ENCODE assay signal across 20 cellular contexts in the genomic region with DNA sequence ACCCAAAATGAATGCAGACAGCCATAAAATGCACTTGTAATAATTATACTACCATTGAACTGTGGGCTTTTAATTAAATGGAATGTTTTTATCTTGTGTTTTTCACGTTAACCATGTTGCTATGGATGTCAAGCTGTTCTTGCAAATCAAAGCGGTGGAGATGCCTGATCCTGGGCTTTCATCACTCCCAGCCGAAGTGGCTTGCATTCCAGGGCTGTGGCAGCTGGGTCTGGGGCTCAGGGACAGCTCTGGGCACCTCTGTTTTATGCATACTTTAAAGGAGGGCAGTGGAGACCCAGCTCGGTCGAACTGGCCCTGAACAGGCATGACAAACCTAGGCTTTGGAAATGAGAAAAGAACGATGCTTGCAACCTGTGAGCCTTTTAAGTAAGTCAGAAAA.
A peak's percentile ranks its signal among the peaks of the same experiment; 100 is the strongest.
DNase-seq lines count a peak whose midpoint lies in the region; TF ChIP-seq lines count a peak whose summit lies in the region.
"Had no signal": no experiment of that assay in that cellular context is flagged by ENCODE, and none has a peak within 500 bp of the region (broad histone marks: within the 10 kb centered on the region; RNA-seq: fewer than 3 reads in every experiment).

No MANE protein-coding gene starts in this region.

- H3K79me1 ChIP-seq in mesendoderm (ENCODE audit: low read length) = no peaks in the 10 kb centered on the region

- no CpG with 5 or more reads among the region's 6 CpGs for WGBS in mesendoderm (ENCODE audit: extremely low coverage, insufficient coverage, low lambda C conversion rate)

- H3K56ac ChIP-seq in mesendoderm (ENCODE audit: low read length) = no peak overlapping the region

- no peak overlapping the region for H3K4ac ChIP-seq in mesendoderm (ENCODE audit: low read depth, low read length)

- no peaks in the 10 kb centered on the region for H3K36me3 ChIP-seq in mesendoderm (ENCODE audit: control insufficient read depth, insufficient read depth, low read length)
- H3K36me3 ChIP-seq in A673 (ENCODE audit: insufficient read depth, low read length, poor library complexity, severe bottlenecking) = no peaks in the 10 kb centered on the region
- H3K36me3 ChIP-seq: BLaER1 had no signal

- peaks cover 6% of the 10 kb centered on the region for H3K27me3 Mint-ChIP-seq in brain
- H3K27me3 Mint-ChIP-seq in HFFc6 (ENCODE audit: insufficient read depth) = peaks cover 11% of the 10 kb centered on the region
- H3K27me3 Mint-ChIP-seq in type B pancreatic cell = no peaks in the 10 kb centered on the region

- no peak overlapping the region for H4K5ac ChIP-seq in mesendoderm (ENCODE audit: low read length)

- H3K4me2 ChIP-seq in mesendoderm (ENCODE audit: low read length) = no peak overlapping the region
- H3K4me2 ChIP-seq: BLaER1 had no signal

- H3K4me1 Mint-ChIP-seq in brain = peaks cover 14% of the 10 kb centered on the region
- H3K4me1 Mint-ChIP-seq in HFFc6 (ENCODE audit: low read depth) = no peaks in the 10 kb centered on the region
- H3K4me1 Mint-ChIP-seq in type B pancreatic cell (ENCODE audit: unreplicated experiment) = no peaks in the 10 kb centered on the region

- peaks cover 3% of the 10 kb centered on the region for H3K4me1 ChIP-seq in mesendoderm (ENCODE audit: control insufficient read depth, low read depth, low read length)
- H3K4me1 ChIP-seq in A673 (ENCODE audit: insufficient read depth, low read length, poor library complexity, severe bottlenecking) = no peaks in the 10 kb centered on the region
- H3K4me1 ChIP-seq: BLaER1 had no signal

- H3K27ac ChIP-seq in mesendoderm (ENCODE audit: low read depth, low read length) (no peak overlapping the region), A673 (ENCODE audit: low read depth, low read length, poor library complexity, severe bottlenecking) (no peak overlapping the region)
- H3K27ac ChIP-seq: BLaER1, GM23248 had no signal

- no peak overlapping the region for H2AK5ac ChIP-seq in mesendoderm (ENCODE audit: low read length)

- CTCF ChIA-PET in A673 (lab: Charles Lee) = no interaction called here

- no peak overlapping the region for H2BK120ac ChIP-seq in mesendoderm (ENCODE audit: low read depth, low read length)

- BruUV-seq in A673 (replicated peaks; lab: Mats Ljungman, UMichigan) = no TSS peak

- no peak overlapping the region for H2BK5ac ChIP-seq in mesendoderm (ENCODE audit: low read length)

- no peak overlapping the region for H2BK15ac ChIP-seq in mesendoderm (replicated peaks; ENCODE audit: low read depth)

- H3K9me3 ChIP-seq in A673 (ENCODE audit: low read depth, low read length, poor library complexity, severe bottlenecking) = no peaks in the 10 kb centered on the region

- H4K8ac ChIP-seq in mesendoderm (ENCODE audit: low read depth, low read length) = no peak overlapping the region

- H3K9me3 Mint-ChIP-seq in brain = peaks cover 0 to 10% (median 1%) of the 10 kb centered on the region in 5 experiments
- no peaks in the 10 kb centered on the region for H3K9me3 Mint-ChIP-seq in HFFc6
- no peaks in the 10 kb centered on the region for H3K9me3 Mint-ChIP-seq in type B pancreatic cell
- H3K9me3 Mint-ChIP-seq: CD8-positive, alpha-beta T cell had no signal

- no peak overlapping the region for H3K9ac ChIP-seq in mesendoderm (ENCODE audit: low read length)
- H3K9ac ChIP-seq: BLaER1, GM23248 had no signal

- no peak overlapping the region for H3K4me3 ChIP-seq in mesendoderm (ENCODE audit: low read length)
- H3K4me3 ChIP-seq in A673 (ENCODE audit: low read depth, low read length, poor library complexity, severe bottlenecking) = no peak overlapping the region
- H3K4me3 ChIP-seq: BLaER1, GM12878, GM23248 had no signal

- POLR2A ChIA-PET in A673 (lab: Charles Lee; ENCODE audit: low non-redundant PET) = no interaction called here

- no peak overlapping the region for H3K18ac ChIP-seq in mesendoderm (ENCODE audit: low read length)

- TF ChIP-seq CTCF in brain (conservative IDR thresholded peaks at IDR 0.05) (no peak), A673 (conservative IDR thresholded peaks at IDR 0.05; ENCODE audit: low read depth, low read length) (no peak), HFFc6 (IDR thresholded peaks at IDR 0.05) (no peak), type B pancreatic cell (conservative IDR thresholded peaks at IDR 0.05) (no peak)

- no peaks in the 10 kb centered on the region for H3K27me3 ChIP-seq in mesendoderm (ENCODE audit: insufficient read depth, low read length, poor library complexity)
- H3K27me3 ChIP-seq in A673 (replicated peaks; ENCODE audit: insufficient read depth, low read depth, low read length, poor library complexity) = no peaks in the 10 kb centered on the region
- H3K27me3 ChIP-seq: BLaER1 had no signal

- DNase-seq in NCI-H2227 (lab: John Stamatoyannopoulos, UW; ENCODE audit: unreplicated experiment) (peak; percentile 9), NCI-H2227 treated with DMSO at 0.1 percent for 48 hours (lab: John Stamatoyannopoulos, UW) (no peak), mesendoderm (peak; percentile 85), A673 (ENCODE audit: low spot score) (no peak), HFFc6 (no peak), type B pancreatic cell (ENCODE audit: extremely low spot score, unreplicated experiment) (no peak), HuH-7 (ENCODE audit: low spot score) (no peak)
- DNase-seq: 8988T; CD8-positive, alpha-beta T cell; DND-41; GDM1; GM23248; MV-4-11; NCI-H1436; NCI-H2029; NCI-H2171; NCI-H82 had no signal

- H3K4me3 Mint-ChIP-seq in brain (peak overlapping the region in 3 of 5 experiments; percentile 17 to 71 (median 54)), HFFc6 (no peak overlapping the region; the same call in 1 of the 2 replicates), type B pancreatic cell (no peak overlapping the region)
- H3K4me3 Mint-ChIP-seq: CD8-positive, alpha-beta T cell had no signal

- peak overlapping the region in 2 of 5 experiments; percentile 57 to 89 for H3K27ac Mint-ChIP-seq in brain
- no peak overlapping the region for H3K27ac Mint-ChIP-seq in HFFc6
- H3K27ac Mint-ChIP-seq in type B pancreatic cell = no peak overlapping the region
- H3K27ac Mint-ChIP-seq: CD8-positive, alpha-beta T cell had no signal

- H3K23ac ChIP-seq in mesendoderm (ENCODE audit: low read length) = no peak overlapping the region

- no peaks in the 10 kb centered on the region for H3K79me2 ChIP-seq in mesendoderm (ENCODE audit: control insufficient read depth, insufficient read depth, low read length)

- H3K36me3 Mint-ChIP-seq in brain (no peaks in the 10 kb centered on the region), HFFc6 (ENCODE audit: low read depth) (no peaks in the 10 kb centered on the region), type B pancreatic cell (no peaks in the 10 kb centered on the region)
- H3K36me3 Mint-ChIP-seq: CD8-positive, alpha-beta T cell had no signal

- intact Hi-C loops in A673 (cut with micrococcal nuclease; ENCODE audit: unreplicated experiment) = no loop called here

Comparison
In these comparisons a context has a peak if more than half of its experiments do, and no peak if none do; other contexts are left out.
1. DNase-seq: peak in NCI-H2227 (single experiment) and mesendoderm (single experiment); none in NCI-H2227 treated with DMSO at 0.1 percent for 48 hours (single experiment), A673 (single experiment), HFFc6 (single experiment), type B pancreatic cell (single experiment) and HuH-7 (single experiment).
2. H3K4me3 Mint-ChIP-seq: peak in brain (3 of 5); none in HFFc6 (single experiment) and type B pancreatic cell (single experiment).